ENCODE assay signal across 8 cellular contexts in the genomic region with DNA sequence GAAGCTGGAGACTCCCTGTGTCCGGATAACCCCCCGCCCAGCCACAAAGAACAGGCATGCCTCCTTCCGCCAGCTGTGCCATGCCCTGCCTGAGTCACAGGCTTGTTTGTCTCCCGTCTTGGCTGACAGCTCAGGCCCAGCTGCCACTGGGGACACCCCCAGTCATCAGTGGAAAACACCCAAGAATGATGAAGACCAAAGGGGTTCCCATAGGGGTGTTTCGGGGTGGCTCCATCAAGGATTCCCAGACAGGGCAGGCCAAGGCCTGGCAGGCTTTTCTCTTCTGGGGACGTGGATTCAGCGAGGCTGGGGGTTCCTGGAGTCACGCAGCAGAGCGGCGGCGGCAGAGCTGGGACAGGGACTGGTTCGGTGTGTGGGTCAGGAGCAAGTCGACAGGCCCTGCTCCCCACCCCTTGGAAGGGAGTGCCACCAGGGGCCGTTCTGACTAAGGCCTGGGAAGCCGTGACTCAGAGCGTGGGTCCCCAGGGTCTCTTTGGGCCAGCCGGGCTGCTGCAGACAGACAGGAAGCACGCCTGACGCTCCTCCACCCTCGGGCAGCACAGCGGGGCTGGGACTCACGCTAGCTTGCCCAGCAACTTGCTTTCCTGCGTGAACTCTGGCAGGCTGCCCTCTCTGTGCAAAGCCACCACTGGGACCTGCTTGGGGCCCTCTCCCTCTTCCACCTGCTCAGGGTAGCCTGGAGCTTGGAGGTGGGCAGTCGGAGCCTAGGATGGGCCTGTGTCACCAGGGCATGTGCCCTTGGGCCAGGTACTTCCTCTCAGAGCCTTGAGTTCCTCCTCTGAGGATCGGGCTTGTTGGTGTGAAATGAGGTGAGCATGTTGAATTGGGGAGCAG. TPM values are rescaled to one million over a fixed set of nuclear protein-coding genes. Genes with fewer than 3 reads are reported as not detected.
DNase-seq lines count a peak whose midpoint lies in the region; ATAC-seq and TF ChIP-seq lines count a peak whose summit lies in the region.
"Not testable (repeated sequence)": the region's sequence is repeated elsewhere in the genome, so short reads cannot be mapped to it uniquely, and the experiment has no call there.

No MANE protein-coding gene starts in this region.

- peak in 2 of 3 donors; percentile 13 to 64 for DNase-seq in CD4-positive, CD25-positive, alpha-beta regulatory T cell
- DNase-seq in Panc1 (ENCODE audit: low read depth, low spot score): not testable (repeated sequence)
- DNase-seq in activated naive CD4-positive, alpha-beta T cell treated with Interleukin-2 at 50 U/mL for 16 hours: peak; percentile 46
- peak; percentile 39 for DNase-seq in fibroblast of the conjunctiva (ENCODE audit: low read depth)
- DNase-seq in naive thymus-derived CD8-positive, alpha-beta T cell: peak in 2 of 10 donors; percentile 58 to 72
- DNase-seq in stimulated activated CD8-positive, alpha-beta memory T cell treated with anti-CD3 and anti-CD28 coated beads, Interleukin-7, amount 100 ng/mL, for 48 hours (ENCODE audit: extremely low read depth in 1 of 2, low read depth in 1 of 2): peak; percentile 30 to 62

- not testable (repeated sequence) for TF ChIP-seq CTCF in Panc1 (IDR thresholded peaks at IDR 0.05)

- H3K36me3 Mint-ChIP-seq in CD4-positive, CD25-positive, alpha-beta regulatory T cell; naive thymus-derived CD8-positive, alpha-beta T cell: not testable (repeated sequence)

- not testable (repeated sequence) for H3K27me3 Mint-ChIP-seq in CD4-positive, CD25-positive, alpha-beta regulatory T cell; naive thymus-derived CD8-positive, alpha-beta T cell

- not testable (repeated sequence) for H3K9me3 ChIP-seq in CD4-positive, CD25-positive, alpha-beta regulatory T cell (ENCODE audit: control insufficient read depth in 2 of 2, low read length in 2 of 2); Panc1 (ENCODE audit: control insufficient read depth, insufficient read depth, low read depth, low read length)

- H3K4me1 ChIP-seq in CD4-positive, CD25-positive, alpha-beta regulatory T cell (ENCODE audit: control insufficient read depth, insufficient read depth, low read length, poor library complexity, severe bottlenecking): peaks cover 22% of the 10 kb centered on the region
- not testable (repeated sequence) for H3K4me1 ChIP-seq in Panc1 (ENCODE audit: control insufficient read depth, insufficient read depth, low read length)

- H3K27ac Mint-ChIP-seq in CD4-positive, CD25-positive, alpha-beta regulatory T cell: peak overlapping the region; percentile 83 to 99 (median 93)
- H3K27ac Mint-ChIP-seq in naive thymus-derived CD8-positive, alpha-beta T cell: peak overlapping the region in 6 of 10 donors; percentile 8 to 81 (median 72)

- H3K27ac ChIP-seq in CD4-positive, CD25-positive, alpha-beta regulatory T cell (ENCODE audit: insufficient read depth, low read length, poor library complexity, severe bottlenecking): peak overlapping the region; percentile 33
- peak overlapping the region; percentile 34; the same call in 1 of the 2 replicates for H3K27ac ChIP-seq in Panc1 (ENCODE audit: low read length)

- not testable (repeated sequence) for H3K36me3 ChIP-seq in CD4-positive, CD25-positive, alpha-beta regulatory T cell (ENCODE audit: control insufficient read depth, insufficient read depth, low read length); Panc1 (ENCODE audit: control insufficient read depth, insufficient read depth, low read length)

- H3K4me3 Mint-ChIP-seq in CD4-positive, CD25-positive, alpha-beta regulatory T cell: peak overlapping the region in 3 of 4 donors; percentile 36 to 75 (median 65)
- H3K4me3 Mint-ChIP-seq in naive thymus-derived CD8-positive, alpha-beta T cell: peak overlapping the region in 3 of 10 donors; percentile 7 to 55 (median 18)

- H3K4me1 Mint-ChIP-seq in CD4-positive, CD25-positive, alpha-beta regulatory T cell: peaks cover 0 to 29% (median 11%) of the 10 kb centered on the region in 4 donors
- H3K4me1 Mint-ChIP-seq in naive thymus-derived CD8-positive, alpha-beta T cell: peaks cover 7 to 33% (median 27%) of the 10 kb centered on the region in 4 donors

- in situ Hi-C loops in Panc1 (cut with HindIII; ENCODE audit: low pct_unique_long_range_greater_than_20kb, low sequenced_read_pairs): not testable (repeated sequence)

- peak; percentile 36 to 45 for ATAC-seq in CD4-positive, CD25-positive, alpha-beta regulatory T cell (ENCODE audit: low read depth in 2 of 2)
- peak; percentile 55 for ATAC-seq in GM19397 (IDR thresholded peaks at IDR 0.05; ENCODE audit: unreplicated experiment)
- peak; percentile 60 for ATAC-seq in HG03066 (IDR thresholded peaks at IDR 0.05; ENCODE audit: low read depth, unreplicated experiment)
- peak; percentile 62 for ATAC-seq in Panc1
- ATAC-seq in naive thymus-derived CD8-positive, alpha-beta T cell: peak in 1 of 2 donors; percentile 34

- not testable (repeated sequence) for H3K4me3 ChIP-seq in CD4-positive, CD25-positive, alpha-beta regulatory T cell (ENCODE audit: low read depth, low read length); Panc1 (ENCODE audit: low read depth in 2 of 2, low read length in 2 of 2)

- not testable (repeated sequence) for H3K27me3 ChIP-seq in CD4-positive, CD25-positive, alpha-beta regulatory T cell (ENCODE audit: control insufficient read depth, insufficient read depth, low read length); Panc1 (ENCODE audit: control insufficient read depth, insufficient read depth, low read length)

- POLR2A ChIA-PET in Panc1 (lab: Charles Lee); naive thymus-derived CD8-positive, alpha-beta T cell (lab: Charles Lee): not testable (repeated sequence)

- intact Hi-C loops in Panc1 (cut with micrococcal nuclease; ENCODE audit: unreplicated experiment): loop anchor here (10.0 kb wide), 1 partner anchor 118 kb away; the partner anchor contains the start of gene MORF4L1

- BruUV-seq in Panc1 (replicated peaks; lab: Mats Ljungman, UMichigan): not testable (repeated sequence)

- not testable (repeated sequence) for H3K9me3 Mint-ChIP-seq in CD4-positive, CD25-positive, alpha-beta regulatory T cell; naive thymus-derived CD8-positive, alpha-beta T cell

- CTCF ChIA-PET in Panc1 (lab: Charles Lee): not testable (repeated sequence)

RNA-seq across cellular contexts. Expression of gene ADAMTS7, which starts 54.3 kb away (rescaled TPM):
- not detected for total RNA-seq in CD4-positive, CD25-positive, alpha-beta regulatory T cell
- not detected for polyA plus RNA-seq in CD4-positive, CD25-positive, alpha-beta regulatory T cell
- total RNA-seq in Panc1 (2021; ENCODE audit: unreplicated experiment): 1.0 TPM
- polyA plus RNA-seq in Panc1 (2012; ENCODE audit: insufficient read length): 0.85 TPM
- total RNA-seq in naive thymus-derived CD8-positive, alpha-beta T cell: under 1 TPM; 0.16 to 0.31 TPM
- not detected for polyA plus RNA-seq in naive thymus-derived CD8-positive, alpha-beta T cell
